In genomic region chr1:145824499-145824842, GRCh38 we compare ENCODE assay signal across 8 cellular contexts. TPM values are rescaled to one million over a fixed set of nuclear protein-coding genes. Genes with fewer than 3 reads are reported as not detected.
DNase-seq lines count a peak whose midpoint lies in the region; ATAC-seq and TF ChIP-seq lines count a peak whose summit lies in the region.

No MANE protein-coding gene starts in this region.

- H3K9me3 Mint-ChIP-seq in naive B cell: no peaks in the 10 kb centered on the region

- peak overlapping the region; percentile 87 to 94 for H3K9ac ChIP-seq in colonic mucosa (ENCODE audit: low read depth in 2 of 2, low read length in 2 of 2)

- no peak for DNase-seq in AG10803 (ENCODE audit: low read depth)
- DNase-seq in colonic mucosa: no peak
- no peak for DNase-seq in naive B cell
- no peak for DNase-seq in HCEC 1CT
- no peak for DNase-seq in GM19240 (ENCODE audit: insufficient read length, low spot score)
- DNase-seq in activated CD4-positive, alpha-beta T cell treated with anti-CD3 and anti-CD28 coated beads, Interleukin-2, amount 50 U/mL, for 1 hour: no peak

- peak overlapping the region; percentile 88 to 99 (median 96) for H3K27ac Mint-ChIP-seq in naive B cell

- TF ChIP-seq CTCF in AG10803 (conservative IDR thresholded peaks at IDR 0.05; ENCODE audit: low read length) (no peak), colonic mucosa (IDR thresholded peaks at IDR 0.05) (no peak)

- no peaks in the 10 kb centered on the region for H3K4me1 ChIP-seq in colonic mucosa

- peaks cover 10 to 27% (median 27%) of the 10 kb centered on the region in 3 donors for H3K4me1 Mint-ChIP-seq in naive B cell

- H3K36me3 Mint-ChIP-seq in naive B cell: peaks cover 20 to 30% of the 10 kb centered on the region in 2 donors

- H3K9me3 ChIP-seq in KOPT-K1 (ENCODE audit: insufficient read depth, low read length, poor library complexity, severe bottlenecking): no peaks in the 10 kb centered on the region
- H3K9me3 ChIP-seq in colonic mucosa: no peaks in the 10 kb centered on the region

- intact Hi-C loops in colonic mucosa (cut with DNase I): no loop called here

- H3K36me3 ChIP-seq in KOPT-K1 (ENCODE audit: insufficient read depth, low read length) (peaks cover 39% of the 10 kb centered on the region), colonic mucosa (peaks cover 4% of the 10 kb centered on the region)

- peak overlapping the region; percentile 98 to 100 (median 98) for H3K4me3 Mint-ChIP-seq in naive B cell

- H3K27me3 ChIP-seq in colonic mucosa: no peaks in the 10 kb centered on the region

- H3K4me3 ChIP-seq in AG10803 (ENCODE audit: low read length) (peak overlapping the region; percentile 96), colonic mucosa (peak overlapping the region; percentile 82)

- ATAC-seq in naive B cell (ENCODE audit: low read depth in 2 of 2) (no peak), HG03432 (IDR thresholded peaks at IDR 0.05; ENCODE audit: unreplicated experiment) (no peak)

- H3K27me3 Mint-ChIP-seq in naive B cell: no peaks in the 10 kb centered on the region

- H3K27ac ChIP-seq in KOPT-K1 (ENCODE audit: low read depth, low read length, poor library complexity, severe bottlenecking) (peak overlapping the region; percentile 70), colonic mucosa (peak overlapping the region; percentile 93)

RNA-seq across cellular contexts. Expression of gene POLR3C, which starts 0.5 kb away (rescaled TPM):
- 10 to 100 TPM; 17.2 to 18.8 TPM for total RNA-seq in colonic mucosa
- polyA plus RNA-seq in naive B cell (ENCODE audit: low read depth in 6 of 6): 100 to 1,000 TPM in 1 of 6 donors, 10 to 100 TPM in 5; 47.6 to 114 (median 63.3) TPM

RNA-seq across cellular contexts. Expression of gene RNF115, which starts 0.6 kb away (rescaled TPM):
- 1 to 10 TPM; 6.4 to 6.9 TPM for total RNA-seq in colonic mucosa
- polyA plus RNA-seq in naive B cell (ENCODE audit: low read depth in 6 of 6): 1 to 10 TPM; 4.0 to 6.8 (median 4.6) TPM

RNA-seq across cellular contexts. Expression of gene NUDT17, which starts 21.0 kb away (rescaled TPM):
- total RNA-seq in colonic mucosa: under 1 TPM; 0.69 to 0.82 TPM
- polyA plus RNA-seq in naive B cell (ENCODE audit: low read depth in 6 of 6): 1 to 10 TPM in 5 of 6 donors, under 1 TPM in 1; 0.26 to 5.9 (median 2.9) TPM

RNA-seq across cellular contexts. Expression of gene PIAS3, which starts 34.4 kb away (rescaled TPM):
- 10 to 100 TPM; 14.1 to 15.8 TPM for total RNA-seq in colonic mucosa
- 10 to 100 TPM in 3 of 6 donors, 1 to 10 TPM in 3; 9.2 to 17.0 (median 10.9) TPM for polyA plus RNA-seq in naive B cell (ENCODE audit: low read depth in 6 of 6)
